ENCODE assay signal across 1 cellular context in genomic region chr2:8547284-8548064, GRCh38.
TF ChIP-seq lines count a peak whose summit lies in the region.

No MANE protein-coding gene starts in this region.

TF ChIP-seq in IMR-90, 13 proteins besides CTCF, POLR2A, EP300 and RAD21 (continued from another document):
- TF ChIP-seq, protein P1, sequence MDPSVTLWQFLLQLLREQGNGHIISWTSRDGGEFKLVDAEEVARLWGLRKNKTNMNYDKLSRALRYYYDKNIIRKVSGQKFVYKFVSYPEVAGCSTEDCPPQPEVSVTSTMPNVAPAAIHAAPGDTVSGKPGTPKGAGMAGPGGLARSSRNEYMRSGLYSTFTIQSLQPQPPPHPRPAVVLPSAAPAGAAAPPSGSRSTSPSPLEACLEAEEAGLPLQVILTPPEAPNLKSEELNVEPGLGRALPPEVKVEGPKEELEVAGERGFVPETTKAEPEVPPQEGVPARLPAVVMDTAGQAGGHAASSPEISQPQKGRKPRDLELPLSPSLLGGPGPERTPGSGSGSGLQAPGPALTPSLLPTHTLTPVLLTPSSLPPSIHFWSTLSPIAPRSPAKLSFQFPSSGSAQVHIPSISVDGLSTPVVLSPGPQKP (IDR thresholded peaks at IDR 0.05; ENCODE audit: borderline replicate concordance, low read depth, low read length) = no peak
- TF ChIP-seq CHD1 (IDR thresholded peaks at IDR 0.05; ENCODE audit: low read depth, low read length) = no peak
TF ChIP-seq in IMR-90: peak in this region for 0.
